12 cellular contexts compared by ENCODE assay signal in the genomic region with DNA sequence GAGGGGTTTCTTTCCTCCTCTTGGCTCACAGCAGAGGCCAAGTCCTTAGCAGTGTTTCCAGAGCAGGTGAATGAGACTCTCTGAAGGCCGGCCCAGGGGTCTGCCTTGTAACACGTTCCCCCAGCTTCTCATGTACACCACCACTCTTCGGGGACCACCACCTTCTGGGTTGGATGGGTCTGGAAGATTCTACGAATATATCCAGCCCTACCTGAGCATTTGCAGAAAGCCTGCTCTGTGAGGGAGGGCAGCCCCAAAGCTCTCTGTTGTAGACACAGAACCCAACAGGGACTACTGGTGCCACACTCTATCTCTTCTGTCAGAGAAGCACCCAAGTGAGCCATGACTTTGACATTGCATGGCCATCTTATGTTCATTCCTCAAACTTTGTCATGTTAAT.
DNase-seq lines count a peak whose midpoint lies in the region; ATAC-seq and TF ChIP-seq lines count a peak whose summit lies in the region.
"Had no signal": no experiment of that assay in that cellular context is flagged by ENCODE, and none has a peak within 500 bp of the region (broad histone marks: within the 10 kb centered on the region; RNA-seq: fewer than 3 reads in every experiment).

No MANE protein-coding gene starts in this region.

- H2AFZ ChIP-seq in mesenchymal stem cell (ENCODE audit: low read depth, low read length), result no peak overlapping the region

- H2BK12ac ChIP-seq in mesenchymal stem cell (ENCODE audit: low read length in 2 of 2), result no peak overlapping the region

- DNase-seq in activated CD8-positive, alpha-beta memory T cell treated with anti-CD3 and anti-CD28 coated beads for 24 hours, result peak; percentile 60
- DNase-seq in activated CD8-positive, alpha-beta memory T cell treated with anti-CD3 and anti-CD28 coated beads, Interleukin-2, amount 50 U/mL, for 4 hours, result no peak
- no peak for DNase-seq in T-helper 17 cell
- DNase-seq in endodermal cell, result no peak
- no peak for DNase-seq in stimulated activated naive B cell treated with anti-CD40 and anti-IgM and Interleukin-4, amounts not matched to agents 10 μg/mL and 1 μg/mL and 100 μg/mL, for 72 hours
- no peak for DNase-seq in endothelial cell (ENCODE audit: low spot score)
- DNase-seq in mesenchymal stem cell, result no peak
- DNase-seq in NK-92 treated with Interleukin-12 subunit alpha and Interleukin-12 subunit beta, amount 100 ng/mL, for 24 hours (lab: John Stamatoyannopoulos, UW), result no peak
- DNase-seq: activated CD4-positive, alpha-beta T cell treated with anti-CD3 and anti-CD28 coated beads for 1 hour; brain microvascular endothelial cell; kidney; NCI-H1694 treated with DMSO at 0.1 percent for 48 hours had no signal

- H3K9me3 ChIP-seq in T-helper 17 cell (ENCODE audit: control insufficient read depth, low read length, poor library complexity, severe bottlenecking) (no peaks in the 10 kb centered on the region), endodermal cell (ENCODE audit: control insufficient read depth, low read length) (no peaks in the 10 kb centered on the region), mesenchymal stem cell (ENCODE audit: control insufficient read depth, low read length) (no peaks in the 10 kb centered on the region)

- H3K4ac ChIP-seq in mesenchymal stem cell (ENCODE audit: low read depth in 1 of 2, low read length in 2 of 2), result no peak overlapping the region

- no peak overlapping the region for H2BK15ac ChIP-seq in mesenchymal stem cell (ENCODE audit: low read depth, poor library complexity, severe bottlenecking)

- H2BK120ac ChIP-seq in mesenchymal stem cell (ENCODE audit: low read depth, low read length), result no peak overlapping the region

- H3K4me1 ChIP-seq in endodermal cell (ENCODE audit: control insufficient read depth, insufficient read depth, low read length), result peaks cover 3% of the 10 kb centered on the region
- peaks cover 3% of the 10 kb centered on the region for H3K4me1 ChIP-seq in mesenchymal stem cell (ENCODE audit: control insufficient read depth, insufficient read depth, low read depth, low read length)

- no peak overlapping the region for H4K91ac ChIP-seq in mesenchymal stem cell (ENCODE audit: low read length)

- no peak overlapping the region for H4K8ac ChIP-seq in mesenchymal stem cell (ENCODE audit: low read length)

- H3K4me1 Mint-ChIP-seq in T-helper 17 cell, result peaks cover 40% of the 10 kb centered on the region
- H3K4me1 Mint-ChIP-seq in endodermal cell, result peaks cover 20% of the 10 kb centered on the region
- peaks cover 5 to 6% of the 10 kb centered on the region in 2 donors for H3K4me1 Mint-ChIP-seq in stimulated activated naive B cell treated with anti-CD40 and anti-IgM and Interleukin-4, amounts not matched to agents 10 μg/mL and 1 μg/mL and 100 μg/mL, for 72 hours
- H3K4me1 Mint-ChIP-seq in endothelial cell (ENCODE audit: unreplicated experiment), result peaks cover 4% of the 10 kb centered on the region

- H3K27me3 Mint-ChIP-seq in T-helper 17 cell, result no peaks in the 10 kb centered on the region
- peaks cover 41% of the 10 kb centered on the region for H3K27me3 Mint-ChIP-seq in endodermal cell (ENCODE audit: insufficient read depth)
- no peaks in the 10 kb centered on the region for H3K27me3 Mint-ChIP-seq in stimulated activated naive B cell treated with anti-CD40 and anti-IgM and Interleukin-4, amounts not matched to agents 10 μg/mL and 1 μg/mL and 100 μg/mL, for 72 hours
- peaks cover 1% of the 10 kb centered on the region for H3K27me3 Mint-ChIP-seq in endothelial cell (ENCODE audit: unreplicated experiment)

- H2BK5ac ChIP-seq in mesenchymal stem cell (ENCODE audit: low read depth, low read length, poor library complexity, severe bottlenecking), result no peak overlapping the region

- H3K14ac ChIP-seq in mesenchymal stem cell (ENCODE audit: low read length in 2 of 2), result no peak overlapping the region

- H3K23ac ChIP-seq in mesenchymal stem cell (ENCODE audit: low read length in 2 of 2), result no peak overlapping the region

- no peaks in the 10 kb centered on the region for H3K9me3 Mint-ChIP-seq in endodermal cell
- H3K9me3 Mint-ChIP-seq in stimulated activated naive B cell treated with anti-CD40 and anti-IgM and Interleukin-4, amounts not matched to agents 10 μg/mL and 1 μg/mL and 100 μg/mL, for 72 hours, result no peaks in the 10 kb centered on the region
- H3K9me3 Mint-ChIP-seq in endothelial cell (ENCODE audit: unreplicated experiment), result no peaks in the 10 kb centered on the region

- H3K27me3 ChIP-seq in endodermal cell (ENCODE audit: control insufficient read depth, insufficient read depth, low read length, poor library complexity, severe bottlenecking) (peaks cover 36% of the 10 kb centered on the region), mesenchymal stem cell (ENCODE audit: control insufficient read depth in 1 of 2, insufficient read depth in 1 of 2, low read length in 2 of 2) (peaks cover 12 to 13% of the 10 kb centered on the region in 2 experiments)

- H3K4me2 ChIP-seq in mesenchymal stem cell (ENCODE audit: low read length, poor library complexity, severe bottlenecking), result no peak overlapping the region

- ATAC-seq in T-helper 17 cell, result no peak
- no peak for ATAC-seq in stimulated activated naive B cell treated with anti-CD40 and anti-IgM and Interleukin-4, amounts not matched to agents 10 μg/mL and 1 μg/mL and 100 μg/mL, for 72 hours (replicated peaks)

- no peak overlapping the region for H3K18ac ChIP-seq in mesenchymal stem cell (ENCODE audit: low read depth in 1 of 2, low read length in 2 of 2)

- H2AK5ac ChIP-seq in mesenchymal stem cell (ENCODE audit: low read length, severe bottlenecking), result no peak overlapping the region

- TF ChIP-seq CTCF in endodermal cell (conservative IDR thresholded peaks at IDR 0.05) (no peak), endothelial cell (IDR thresholded peaks at IDR 0.05; ENCODE audit: unreplicated experiment) (no peak)

- H3K36me3 ChIP-seq in endodermal cell (ENCODE audit: control insufficient read depth, insufficient read depth, low read length) (no peaks in the 10 kb centered on the region), mesenchymal stem cell (ENCODE audit: control insufficient read depth in 1 of 2, insufficient read depth in 2 of 2, low read depth in 1 of 2, low read length in 2 of 2) (no peaks in the 10 kb centered on the region)
- H3K36me3 ChIP-seq: brain microvascular endothelial cell had no signal

- H3K27ac ChIP-seq in endodermal cell (ENCODE audit: low read depth, low read length) (no peak overlapping the region), mesenchymal stem cell (ENCODE audit: low read length, poor library complexity, severe bottlenecking) (no peak overlapping the region)
- H3K27ac ChIP-seq: brain microvascular endothelial cell had no signal

- no peaks in the 10 kb centered on the region for H3K79me1 ChIP-seq in mesenchymal stem cell (replicated peaks; ENCODE audit: low read length, poor library complexity, severe bottlenecking)

- no peak overlapping the region for H3K9ac ChIP-seq in endodermal cell (ENCODE audit: extremely low read depth, low read length, poor library complexity, severe bottlenecking)
- no peak overlapping the region for H3K9ac ChIP-seq in mesenchymal stem cell (ENCODE audit: low read length)

- H3K4me3 Mint-ChIP-seq in T-helper 17 cell (peak overlapping the region; percentile 91), endodermal cell (peak overlapping the region; percentile 56), endothelial cell (ENCODE audit: unreplicated experiment) (no peak overlapping the region)
- H3K4me3 Mint-ChIP-seq in stimulated activated naive B cell treated with anti-CD40 and anti-IgM and Interleukin-4, amounts not matched to agents 10 μg/mL and 1 μg/mL and 100 μg/mL, for 72 hours, result peak overlapping the region in 1 of 2 donors; percentile 69

- WGBS in endodermal cell (ENCODE audit: insufficient coverage in 1 of 2, insufficient read length in 1 of 2), 2 experiments, result 92% methylated on average over 4 of the region's 4 CpGs; no CpG with 5 or more reads in 1 of the 2 experiments
- WGBS in mesenchymal stem cell, result 100% methylated on average over 3 of the region's 4 CpGs

- H3K27ac Mint-ChIP-seq in T-helper 17 cell, result peak overlapping the region; percentile 97
- H3K27ac Mint-ChIP-seq in endodermal cell, result no peak overlapping the region
- peak overlapping the region; percentile 87 for H3K27ac Mint-ChIP-seq in stimulated activated naive B cell treated with anti-CD40 and anti-IgM and Interleukin-4, amounts not matched to agents 10 μg/mL and 1 μg/mL and 100 μg/mL, for 72 hours
- no peak overlapping the region for H3K27ac Mint-ChIP-seq in endothelial cell (ENCODE audit: unreplicated experiment)

- H3K36me3 Mint-ChIP-seq in T-helper 17 cell (ENCODE audit: low read depth), result no peaks in the 10 kb centered on the region
- H3K36me3 Mint-ChIP-seq in endodermal cell (ENCODE audit: low read depth), result no peaks in the 10 kb centered on the region
- H3K36me3 Mint-ChIP-seq in stimulated activated naive B cell treated with anti-CD40 and anti-IgM and Interleukin-4, amounts not matched to agents 10 μg/mL and 1 μg/mL and 100 μg/mL, for 72 hours, result no peaks in the 10 kb centered on the region
- H3K36me3 Mint-ChIP-seq in endothelial cell (ENCODE audit: low read depth, unreplicated experiment), result no peaks in the 10 kb centered on the region

- H3K4me3 ChIP-seq in endodermal cell (ENCODE audit: low read length) (no peak overlapping the region), mesenchymal stem cell (ENCODE audit: insufficient read depth in 1 of 2, low read depth in 1 of 2, low read length in 2 of 2) (no peak overlapping the region)

Comparison
In these comparisons a context has a peak if more than half of its experiments do, and no peak if none do; other contexts are left out.
1. H3K27ac Mint-ChIP-seq: peak in T-helper 17 cell (single experiment) and stimulated activated naive B cell treated with anti-CD40 and anti-IgM and Interleukin-4, amounts not matched to agents 10 μg/mL and 1 μg/mL and 100 μg/mL, for 72 hours (single experiment); none in endodermal cell (single experiment) and endothelial cell (single experiment).